ENCODE assay signal across 1 cellular context in genomic region chr9:34996181-34996904, GRCh38.
TF ChIP-seq lines count a peak whose summit lies in the region.

No MANE protein-coding gene starts in this region.

TF ChIP-seq in GM23338, 12 proteins besides CTCF, POLR2A, EP300 and RAD21 (continued from another document):
- TF ChIP-seq REST (IDR thresholded peaks at IDR 0.05; ENCODE audit: unreplicated experiment) (no peak), ZNF462 (CRISPR knock-in tag; IDR thresholded peaks at IDR 0.05) (no peak), CREB1 (CRISPR knock-in tag; IDR thresholded peaks at IDR 0.05; ENCODE audit: low read depth) (no peak), JUNB (IDR thresholded peaks at IDR 0.05; ENCODE audit: unreplicated experiment) (no peak), POLR2AphosphoS5 (IDR thresholded peaks at IDR 0.05; ENCODE audit: low read depth) (no peak), NANOG (IDR thresholded peaks at IDR 0.05; ENCODE audit: borderline replicate concordance) (no peak), EZH2 (IDR thresholded peaks at IDR 0.05; ENCODE audit: low read depth, unreplicated experiment) (no peak), STAT1 (IDR thresholded peaks at IDR 0.05; ENCODE audit: unreplicated experiment) (no peak), ETS1 (IDR thresholded peaks at IDR 0.05) (no peak)
